12 cellular contexts compared by ENCODE assay signal in genomic region chr1:95021794-95022193, GRCh38. TPM values are rescaled to one million over a fixed set of nuclear protein-coding genes. Genes with fewer than 3 reads are reported as not detected.
DNase-seq lines count a peak whose midpoint lies in the region; ATAC-seq and TF ChIP-seq lines count a peak whose summit lies in the region.
"Had no signal": no experiment of that assay in that cellular context is flagged by ENCODE, and none has a peak within 500 bp of the region (broad histone marks: within the 10 kb centered on the region; RNA-seq: fewer than 3 reads in every experiment).

No MANE protein-coding gene starts in this region.

- no peak for TF ChIP-seq CTCF in heart right ventricle (IDR thresholded peaks at IDR 0.05)

- H3K4me1 ChIP-seq in ACC112 (ENCODE audit: control insufficient read depth, insufficient read depth, low read length, unreplicated experiment) = peaks cover 45% of the 10 kb centered on the region
- peaks cover 0 to 49% (median 33%) of the 10 kb centered on the region in 9 donors for H3K4me1 ChIP-seq in heart right ventricle

- H3K36me3 ChIP-seq in ACC112 (ENCODE audit: insufficient read depth, low read length) (peaks cover 10% of the 10 kb centered on the region), heart right ventricle (peaks cover 0 to 19% (median 7%) of the 10 kb centered on the region in 9 donors)

- intact Hi-C loops in heart right ventricle (cut with DNase I) = loop anchor here in 2 of 10 donors (5.0 kb wide), 2 partner anchors 59 to 94 kb away; partner anchors contain the start of gene CNN3 (in 1 of the 2)
- intact Hi-C loops in sciatic nerve (cut with DNase I) = no loop called here

- WGBS in heart right ventricle, 2 donors = 41 to 47% methylated on average over 3 of the region's 3 CpGs

- H3K79me2 ChIP-seq in ACC112 (ENCODE audit: control insufficient read depth, insufficient read depth, low read length, unreplicated experiment) = no peaks in the 10 kb centered on the region

- ATAC-seq in heart right ventricle (peak in 5 of 8 donors; percentile 26 to 62 (median 50)), sciatic nerve (peak; percentile 75)
- ATAC-seq: activated CD8-positive, alpha-beta T cell treated with anti-CD3 and anti-CD28 coated beads for 36 hours; stimulated activated memory B cell treated with anti-CD40 and anti-IgM and Interleukin-4, amounts not matched to agents 10 μg/mL and 1 μg/mL and 100 μg/mL, for 72 hours had no signal

- H2AFZ ChIP-seq in ACC112 (ENCODE audit: low read length, unreplicated experiment) = peak overlapping the region; percentile 73

- peaks cover 0 to 11% (median 0%) of the 10 kb centered on the region in 11 donors for H3K9me3 ChIP-seq in heart right ventricle

- H3K4me3 ChIP-seq in ACC112 (ENCODE audit: low read depth, low read length) (peak overlapping the region; percentile 66), heart right ventricle (peak overlapping the region in 5 of 10 donors; percentile 3 to 29 (median 15))

- H3K27ac ChIP-seq in ACC112 (ENCODE audit: low read depth, low read length) (peak overlapping the region; percentile 19; the same call in 1 of the 2 replicates), angular gyrus (ENCODE audit: low read depth, low read length) (peak overlapping the region; percentile 23), heart right ventricle (peak overlapping the region; percentile 6 to 78 (median 52))

- DNase-seq in heart right ventricle = peak in 1 of 2 donors; percentile 31
- DNase-seq in sciatic nerve (ENCODE audit: low spot score) = no peak
- DNase-seq in effector CD8-positive, alpha-beta T cell (lab: John Stamatoyannopoulos, UW) = no peak
- no peak for DNase-seq in activated gamma-delta T cell (lab: John Stamatoyannopoulos, UW)
- DNase-seq in stimulated activated CD4-positive, alpha-beta T cell treated with anti-CD3 and anti-CD28 coated beads, Interleukin-2, amount 100 ng/mL, for 48 hours = no peak
- no peak for DNase-seq in HT-29 (ENCODE audit: low spot score)
- DNase-seq: activated CD8-positive, alpha-beta T cell treated with anti-CD3 and anti-CD28 coated beads for 36 hours; H9; NCI-H510A had no signal

- no peaks in the 10 kb centered on the region for H3K27me3 ChIP-seq in ACC112 (ENCODE audit: insufficient read depth, low read length)
- H3K27me3 ChIP-seq in heart right ventricle = no peaks in the 10 kb centered on the region

RNA-seq across cellular contexts. Expression of gene ALG14, which starts 51.0 kb away (rescaled TPM):
- total RNA-seq in heart right ventricle (1 to 10 TPM; 1.8 to 4.6 (median 3.5) TPM), sciatic nerve (5.6 TPM)
- 1 to 10 TPM; 1.1 to 2.1 TPM for polyA plus RNA-seq in heart right ventricle
- total RNA-seq in HT-29 (2014; rRNA removed; shearing (Covaris generic)) = 1.0 and 2.0 TPM in 2 replicates
